In genomic region chr7:9264395-9264794, GRCh38 we compare ENCODE assay signal across 1 cellular context.
TF ChIP-seq lines count a peak whose summit lies in the region.

No MANE protein-coding gene starts in this region.

TF ChIP-seq in WTC11, 78 proteins besides CTCF, POLR2A, EP300 and RAD21 (continued from another document):
- TF ChIP-seq AFF4 (CRISPR knock-in tag; IDR thresholded peaks at IDR 0.05; ENCODE audit: borderline replicate concordance) (no peak), FOXP1 (CRISPR knock-in tag; IDR thresholded peaks at IDR 0.05; ENCODE audit: borderline replicate concordance) (no peak), CREB1 (CRISPR knock-in tag; IDR thresholded peaks at IDR 0.05) (no peak), HMGA2 (CRISPR knock-in tag; IDR thresholded peaks at IDR 0.05) (no peak), IRF1 (CRISPR knock-in tag; IDR thresholded peaks at IDR 0.05) (no peak), ZNF425 (CRISPR knock-in tag; conservative IDR thresholded peaks at IDR 0.05) (no peak), ELF4 (CRISPR knock-in tag; IDR thresholded peaks at IDR 0.05; ENCODE audit: low read depth) (no peak), FOXP4 (CRISPR knock-in tag; IDR thresholded peaks at IDR 0.05) (no peak), SMAD4 (CRISPR knock-in tag; IDR thresholded peaks at IDR 0.05) (no peak), ARID4B (CRISPR knock-in tag; IDR thresholded peaks at IDR 0.05; ENCODE audit: borderline replicate concordance) (no peak), ETV6 (CRISPR knock-in tag; IDR thresholded peaks at IDR 0.05) (no peak), ZNF512 (CRISPR knock-in tag; IDR thresholded peaks at IDR 0.05; ENCODE audit: borderline replicate concordance) (no peak), ZNF532 (CRISPR knock-in tag; IDR thresholded peaks at IDR 0.05; ENCODE audit: borderline replicate concordance) (no peak), RELA (CRISPR knock-in tag; IDR thresholded peaks at IDR 0.05; ENCODE audit: borderline replicate concordance) (no peak)
TF ChIP-seq in WTC11: peak in this region for 0.
